24 cellular contexts compared by ENCODE assay signal in genomic region chr10:52654201-52654600, GRCh38.
"Had no signal": no experiment of that assay in that cellular context is flagged by ENCODE, and none has a peak within 500 bp of the region (broad histone marks: within the 10 kb centered on the region; RNA-seq: fewer than 3 reads in every experiment).

No MANE protein-coding gene starts in this region.

- H3K9me3 ChIP-seq: lower lobe of right lung, pancreas, prostate gland, right lobe of liver, stomach, testis, thyroid gland, transverse colon, upper lobe of left lung, vagina had no signal

- H3K27ac Mint-ChIP-seq: naive thymus-derived CD8-positive, alpha-beta T cell; nephron; stimulated activated memory B cell treated with anti-CD40 and anti-IgM and Interleukin-4, amounts not matched to agents 10 μg/mL and 1 μg/mL and 100 μg/mL, for 72 hours had no signal

- H3K27ac ChIP-seq: lower lobe of right lung, pancreas, prostate gland, right lobe of liver, stomach, testis, thyroid gland, transverse colon, upper lobe of left lung, vagina had no signal

- H3K27me3 Mint-ChIP-seq: naive thymus-derived CD8-positive, alpha-beta T cell; stimulated activated memory B cell treated with anti-CD40 and anti-IgM and Interleukin-4, amounts not matched to agents 10 μg/mL and 1 μg/mL and 100 μg/mL, for 72 hours had no signal

- H3K4me3 ChIP-seq: lower lobe of right lung, pancreas, prostate gland, right lobe of liver, smooth muscle cell, stomach, testis, thyroid gland, transverse colon, upper lobe of left lung, vagina had no signal

- H3K36me3 ChIP-seq: lower lobe of right lung, pancreas, prostate gland, right lobe of liver, stomach, thyroid gland, transverse colon, upper lobe of left lung, vagina had no signal

- H3K27me3 ChIP-seq: pancreas, right lobe of liver, stomach, testis, thyroid gland, transverse colon, upper lobe of left lung, vagina had no signal

- ATAC-seq: naive thymus-derived CD8-positive, alpha-beta T cell; pancreas; stimulated activated memory B cell treated with anti-CD40 and anti-IgM and Interleukin-4, amounts not matched to agents 10 μg/mL and 1 μg/mL and 100 μg/mL, for 72 hours had no signal

- H3K4me1 Mint-ChIP-seq: naive thymus-derived CD8-positive, alpha-beta T cell; nephron; neural crest cell; stimulated activated memory B cell treated with anti-CD40 and anti-IgM and Interleukin-4, amounts not matched to agents 10 μg/mL and 1 μg/mL and 100 μg/mL, for 72 hours had no signal

- H3K9me3 Mint-ChIP-seq: nephron; neural crest cell; stimulated activated memory B cell treated with anti-CD40 and anti-IgM and Interleukin-4, amounts not matched to agents 10 μg/mL and 1 μg/mL and 100 μg/mL, for 72 hours had no signal

- DNase-seq: kidney; lower lobe of right lung; mammary epithelial cell; mesenchymal stem cell; naive thymus-derived CD8-positive, alpha-beta T cell; pancreas; retina; stimulated activated CD4-positive, alpha-beta T cell treated with anti-CD3 and anti-CD28 coated beads, Interleukin-1b, Interleukin-23, amount 100 ng/mL, for 48 hours; stimulated activated CD4-positive, alpha-beta T cell treated with anti-CD3 and anti-CD28 coated beads, Interleukin-2, amount 100 ng/mL, for 48 hours; stimulated activated CD4-positive, alpha-beta T cell treated with anti-CD3 and anti-CD28 coated beads, Interleukin-4, amount 100 ng/mL, for 4 hours; stimulated activated CD8-positive, alpha-beta memory T cell treated with anti-CD3 and anti-CD28 coated beads, Interleukin-4, amount 100 ng/mL, for 48 hours; stimulated activated naive CD4-positive, alpha-beta T cell treated with Interleukin-2 at 50 U/mL for 16 hours; stomach; thyroid gland; transverse colon; upper lobe of left lung had no signal

- H3K4me1 ChIP-seq: pancreas, prostate gland, right lobe of liver, thyroid gland, transverse colon, vagina had no signal

- H3K4me3 Mint-ChIP-seq: naive thymus-derived CD8-positive, alpha-beta T cell; nephron; neural crest cell; stimulated activated memory B cell treated with anti-CD40 and anti-IgM and Interleukin-4, amounts not matched to agents 10 μg/mL and 1 μg/mL and 100 μg/mL, for 72 hours had no signal
